Comparison of ENCODE assay signal across 15 cellular contexts in the genomic region with DNA sequence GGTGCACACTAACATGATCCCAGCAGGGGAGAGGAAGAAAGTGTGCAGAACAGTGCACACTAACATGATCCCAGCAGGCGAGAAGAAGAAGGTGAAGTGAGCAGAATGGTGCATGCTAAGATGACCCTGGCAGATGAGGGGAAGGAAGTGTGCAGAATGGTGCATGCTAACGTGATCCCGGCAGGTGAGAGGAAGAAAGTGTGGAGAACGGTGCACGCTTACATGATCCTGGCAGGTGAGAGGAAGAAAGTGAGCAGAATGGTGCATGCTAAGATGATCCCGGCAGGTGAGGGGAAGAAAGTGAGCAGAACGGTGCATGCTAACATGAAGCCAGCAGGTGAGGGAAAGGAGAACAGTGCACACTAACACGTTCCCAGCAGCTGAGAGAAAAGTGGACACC.
"Had no signal": no experiment of that assay in that cellular context is flagged by ENCODE, and none has a peak within 500 bp of the region (broad histone marks: within the 10 kb centered on the region; RNA-seq: fewer than 3 reads in every experiment).

No MANE protein-coding gene starts in this region.

- DNase-seq: activated CD4-positive, alpha-beta T cell treated with anti-CD3 and anti-CD28 coated beads, Interleukin-2, amount 10 ng/mL, durations not matched to agents 24 days and 14 days; activated CD8-positive, alpha-beta memory T cell treated with anti-CD3 and anti-CD28 coated beads, Interleukin-2, amount 50 U/mL, for 4 hours; activated CD8-positive, alpha-beta T cell treated with anti-CD3 and anti-CD28 coated beads, Interleukin-2, amount 10 ng/mL, durations not matched to agents 7 days and 5 days; activated naive CD4-positive, alpha-beta T cell treated with anti-CD3 and anti-CD28 coated beads for 36 hours; erythroblast; left ventricle myocardium superior; natural killer cell; stimulated activated CD4-positive, alpha-beta T cell treated with anti-CD3 and anti-CD28 coated beads, Interleukin-15, amount 100 ng/mL, for 24 hours; stimulated activated CD4-positive, alpha-beta T cell treated with anti-CD3 and anti-CD28 coated beads, Interleukin-4, amount 100 ng/mL, for 1 hour; stimulated activated naive B cell treated with anti-CD40 and anti-IgM and Interleukin-4, amounts not matched to agents 10 μg/mL and 1 μg/mL and 100 μg/mL, for 72 hours had no signal

- H3K27me3 Mint-ChIP-seq: activated CD4-positive, alpha-beta T cell treated with anti-CD3 and anti-CD28 coated beads, Interleukin-2, amount 10 ng/mL, durations not matched to agents 24 days and 14 days had no signal

- H3K27ac ChIP-seq: skin epidermis, tibial artery, vagina had no signal

- ATAC-seq: activated CD8-positive, alpha-beta T cell treated with anti-CD3 and anti-CD28 coated beads, Interleukin-2, amount 10 ng/mL, durations not matched to agents 7 days and 5 days; gastroesophageal sphincter; left ventricle myocardium superior; natural killer cell; stimulated activated naive B cell treated with anti-CD40 and anti-IgM and Interleukin-4, amounts not matched to agents 10 μg/mL and 1 μg/mL and 100 μg/mL, for 72 hours had no signal

- H3K36me3 ChIP-seq: gastroesophageal sphincter, vagina had no signal

- H3K36me3 Mint-ChIP-seq: memory B cell; natural killer cell; stimulated activated naive B cell treated with anti-CD40 and anti-IgM and Interleukin-4, amounts not matched to agents 10 μg/mL and 1 μg/mL and 100 μg/mL, for 72 hours had no signal

- H3K27me3 ChIP-seq: gastroesophageal sphincter, tibial artery, vagina had no signal

- H3K9me3 ChIP-seq: gastroesophageal sphincter, tibial artery, vagina had no signal

- H3K27ac Mint-ChIP-seq: activated CD4-positive, alpha-beta T cell treated with anti-CD3 and anti-CD28 coated beads, Interleukin-2, amount 10 ng/mL, durations not matched to agents 24 days and 14 days; activated CD8-positive, alpha-beta T cell treated with anti-CD3 and anti-CD28 coated beads, Interleukin-2, amount 10 ng/mL, durations not matched to agents 7 days and 5 days; activated naive CD4-positive, alpha-beta T cell treated with anti-CD3 and anti-CD28 coated beads for 36 hours; memory B cell; natural killer cell; stimulated activated naive B cell treated with anti-CD40 and anti-IgM and Interleukin-4, amounts not matched to agents 10 μg/mL and 1 μg/mL and 100 μg/mL, for 72 hours had no signal

- H3K4me1 Mint-ChIP-seq: activated CD4-positive, alpha-beta T cell treated with anti-CD3 and anti-CD28 coated beads, Interleukin-2, amount 10 ng/mL, durations not matched to agents 24 days and 14 days; memory B cell; natural killer cell had no signal

- H3K4me3 Mint-ChIP-seq: activated CD4-positive, alpha-beta T cell treated with anti-CD3 and anti-CD28 coated beads, Interleukin-2, amount 10 ng/mL, durations not matched to agents 24 days and 14 days; activated CD8-positive, alpha-beta T cell treated with anti-CD3 and anti-CD28 coated beads, Interleukin-2, amount 10 ng/mL, durations not matched to agents 7 days and 5 days; activated naive CD4-positive, alpha-beta T cell treated with anti-CD3 and anti-CD28 coated beads for 36 hours; memory B cell; natural killer cell; stimulated activated naive B cell treated with anti-CD40 and anti-IgM and Interleukin-4, amounts not matched to agents 10 μg/mL and 1 μg/mL and 100 μg/mL, for 72 hours had no signal

- H3K4me3 ChIP-seq: gastroesophageal sphincter, skin epidermis, tibial artery, vagina had no signal

- H3K9me3 Mint-ChIP-seq: activated CD4-positive, alpha-beta T cell treated with anti-CD3 and anti-CD28 coated beads, Interleukin-2, amount 10 ng/mL, durations not matched to agents 24 days and 14 days; natural killer cell; stimulated activated naive B cell treated with anti-CD40 and anti-IgM and Interleukin-4, amounts not matched to agents 10 μg/mL and 1 μg/mL and 100 μg/mL, for 72 hours had no signal
